15 cellular contexts compared by ENCODE assay signal in the genomic region with DNA sequence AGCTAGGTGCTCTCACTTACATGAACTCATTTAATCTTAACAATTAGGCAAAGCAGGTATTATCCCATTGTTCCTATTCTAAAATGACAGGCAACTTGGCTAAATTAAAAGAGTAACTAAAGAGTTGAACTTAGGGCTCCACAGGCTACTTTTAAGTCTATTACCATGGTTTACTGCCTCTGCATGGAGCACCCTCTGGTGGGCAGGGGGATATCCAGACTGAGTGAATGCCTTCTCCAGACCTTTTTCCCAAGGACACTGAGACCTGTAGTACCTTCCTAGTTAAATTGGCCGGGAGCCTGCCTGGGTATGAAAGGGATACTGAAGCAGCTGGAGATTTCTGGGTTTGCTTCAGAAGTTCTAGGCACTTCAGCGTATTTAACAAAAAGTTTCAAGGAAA.
DNase-seq lines count a peak whose midpoint lies in the region; ATAC-seq and TF ChIP-seq lines count a peak whose summit lies in the region.
"Had no signal": no experiment of that assay in that cellular context is flagged by ENCODE, and none has a peak within 500 bp of the region (broad histone marks: within the 10 kb centered on the region; RNA-seq: fewer than 3 reads in every experiment).

No MANE protein-coding gene starts in this region.

- TF ChIP-seq POLR2A in adrenal gland (IDR thresholded peaks at IDR 0.05), result no peak

- H3K9me3 ChIP-seq in Karpas-422 (ENCODE audit: low read length) (no peaks in the 10 kb centered on the region), adrenal gland (replicated peaks in 1 of 3) (no peaks in the 10 kb centered on the region)
- H3K9me3 ChIP-seq: tibial nerve had no signal

- H2AFZ ChIP-seq in Karpas-422 (ENCODE audit: low read length), result peak overlapping the region; percentile 33; the same call in 1 of the 2 replicates
- H2AFZ ChIP-seq: hepatocyte, PC-9 had no signal

- H3K27ac ChIP-seq in Karpas-422 (ENCODE audit: low read length) (peak overlapping the region; percentile 93), adrenal gland (peak overlapping the region in 2 of 5 donors; percentile 15 to 31)
- H3K27ac ChIP-seq: hepatocyte, PC-9, tibial nerve had no signal

- WGBS in adrenal gland, 4 donors, result 73 to 82% (median 77%) methylated on average over 2 of the region's 2 CpGs

- DNase-seq in Karpas-422 (peak; percentile 69), adrenal gland (peak in 4 of 7 donors; percentile 10 to 23 (median 20)), left lobe of liver (ENCODE audit: low spot score) (no peak), GM13977 (ENCODE audit: low spot score) (no peak), midbrain (lab: John Stamatoyannopoulos, UW) (no peak)
- DNase-seq: activated CD4-positive, alpha-beta memory T cell treated with anti-CD3 and anti-CD28 coated beads for 36 hours; activated naive CD8-positive, alpha-beta T cell treated with anti-CD3 and anti-CD28 coated beads, Interleukin-2, amount 50 U/mL, for 24 hours; CD4-positive, CD25-positive, alpha-beta regulatory T cell; NCI-H1048; PC-9; stimulated activated naive B cell treated with anti-CD40 and anti-IgM and Interleukin-4, amounts not matched to agents 10 μg/mL and 1 μg/mL and 100 μg/mL, for 72 hours had no signal

- H3K9ac ChIP-seq in Karpas-422 (ENCODE audit: low read length), result no peak overlapping the region

- H3K4me3 ChIP-seq in Karpas-422 (ENCODE audit: low read length), result no peak overlapping the region
- no peak overlapping the region for H3K4me3 ChIP-seq in adrenal gland
- H3K4me3 ChIP-seq: hepatocyte, PC-9, tibial nerve had no signal

- H4K20me1 ChIP-seq in Karpas-422 (ENCODE audit: insufficient read depth, low read depth, low read length), result no peaks in the 10 kb centered on the region

- no peaks in the 10 kb centered on the region for H3K36me3 ChIP-seq in Karpas-422 (ENCODE audit: insufficient read depth, low read length)
- H3K36me3 ChIP-seq in adrenal gland (replicated peaks in 1 of 2), result no peaks in the 10 kb centered on the region
- H3K36me3 ChIP-seq: tibial nerve had no signal

- in situ Hi-C loops in GM13977 (cut with MboI; ENCODE audit: low pct_unique_long_range_greater_than_20kb, low sequenced_read_pairs, unreplicated experiment), result no loop called here

- intact Hi-C loops in adrenal gland (cut with DNase I), result no loop called here

- ATAC-seq in GM18868 (IDR thresholded peaks at IDR 0.05; ENCODE audit: unreplicated experiment) (peak; percentile 6), left lobe of liver (peak; percentile 51), GM21717 (IDR thresholded peaks at IDR 0.05; ENCODE audit: unreplicated experiment) (no peak)
- ATAC-seq: activated naive CD8-positive, alpha-beta T cell treated with anti-CD3 and anti-CD28 coated beads, Interleukin-2, amount 50 U/mL, for 24 hours had no signal

- H3K4me2 ChIP-seq in Karpas-422 (ENCODE audit: low read depth, low read length, poor library complexity, severe bottlenecking), result peak overlapping the region; percentile 62
- H3K4me2 ChIP-seq: hepatocyte, PC-9 had no signal

- no peaks in the 10 kb centered on the region for H3K9me2 ChIP-seq in Karpas-422 (replicated peaks; ENCODE audit: insufficient read depth, low read length)

- no peaks in the 10 kb centered on the region for H3K79me2 ChIP-seq in Karpas-422 (ENCODE audit: low read length)
- H3K79me2 ChIP-seq: hepatocyte had no signal

- H3K27me3 ChIP-seq in Karpas-422 (ENCODE audit: low read length), result no peaks in the 10 kb centered on the region
- H3K27me3 ChIP-seq in adrenal gland, result no peaks in the 10 kb centered on the region
- H3K27me3 ChIP-seq: hepatocyte, tibial nerve had no signal

- peaks cover 54% of the 10 kb centered on the region for H3K4me1 ChIP-seq in Karpas-422 (ENCODE audit: low read length)
- peaks cover 5 to 32% of the 10 kb centered on the region in 2 donors for H3K4me1 ChIP-seq in adrenal gland (replicated peaks in 1 of 2)

- TF ChIP-seq CTCF in adrenal gland (IDR thresholded peaks at IDR 0.05) (no peak), GM13977 (IDR thresholded peaks at IDR 0.05; ENCODE audit: extremely low read depth, insufficient read depth, missing control alignments) (no peak)

Comparison
In these comparisons a context has a peak if more than half of its experiments do, and no peak if none do; other contexts are left out.
1. DNase-seq: peak in Karpas-422 (single experiment) and adrenal gland (4 of 7); none in left lobe of liver (single experiment), GM13977 (single experiment) and midbrain (single experiment).